Comparison of ENCODE assay signal across 1 cellular context in genomic region chr2:203721770-203722169, GRCh38.
TF ChIP-seq lines count a peak whose summit lies in the region.

No MANE protein-coding gene starts in this region.

TF ChIP-seq in GM23338, 12 proteins besides CTCF, POLR2A, EP300 and RAD21:
- TF ChIP-seq NANOG (IDR thresholded peaks at IDR 0.05; ENCODE audit: borderline replicate concordance) (peak; percentile 53; the same call in 1 of the 2 replicates), EZH2 (IDR thresholded peaks at IDR 0.05; ENCODE audit: low read depth, unreplicated experiment) (no peak)
TF ChIP-seq in GM23338: peak in this region for 1.
